In genomic region chr14:30681752-30682355, GRCh38 we compare ENCODE assay signal across 13 cellular contexts. TPM values are rescaled to one million over a fixed set of nuclear protein-coding genes. Genes with fewer than 3 reads are reported as not detected.
DNase-seq lines count a peak whose midpoint lies in the region; TF ChIP-seq lines count a peak whose summit lies in the region.
"Had no signal": no experiment of that assay in that cellular context is flagged by ENCODE, and none has a peak within 500 bp of the region (broad histone marks: within the 10 kb centered on the region; RNA-seq: fewer than 3 reads in every experiment).

No MANE protein-coding gene starts in this region.

- H3K27ac ChIP-seq in mammary epithelial cell (ENCODE audit: insufficient read depth, low read depth, low read length) (no peak overlapping the region), spleen (no peak overlapping the region)
- H3K27ac ChIP-seq: psoas muscle had no signal

- peaks cover 1% of the 10 kb centered on the region for H3K4me1 Mint-ChIP-seq in T-helper 2 cell treated with Interferon-gamma antibody and Interleukin-4, amounts not matched to agents 5 μg/mL and 100 μg/mL, for 36 hours (ENCODE audit: low read depth)

- peaks cover 21% of the 10 kb centered on the region for H3K36me3 Mint-ChIP-seq in T-helper 2 cell treated with Interferon-gamma antibody and Interleukin-4, amounts not matched to agents 5 μg/mL and 100 μg/mL, for 36 hours (ENCODE audit: low read depth)

- TF ChIP-seq CTCF in mammary epithelial cell (conservative IDR thresholded peaks at IDR 0.05 in 1 of 2, IDR thresholded peaks at IDR 0.05 in 1 of 2; ENCODE audit: extremely low read depth in 1 of 2, insufficient read depth in 1 of 2, low read depth in 1 of 2, low read length in 2 of 2) = peak; percentile 50 to 56
- peak in 2 of 11 experiments; percentile 27 to 28 for TF ChIP-seq CTCF in spleen (IDR thresholded peaks at IDR 0.05 in 8 of 11, conservative IDR thresholded peaks at IDR 0.05 in 3 of 11)

- H2AFZ ChIP-seq in mammary epithelial cell (ENCODE audit: low read depth, low read length) = no peak overlapping the region

- H3K9ac ChIP-seq in mammary epithelial cell (ENCODE audit: insufficient read depth, low read length) = no peak overlapping the region

- no peak for TF ChIP-seq POLR2A in spleen (IDR thresholded peaks at IDR 0.05)

- no peak overlapping the region for H3K4me2 ChIP-seq in mammary epithelial cell (ENCODE audit: insufficient read depth, low read depth, low read length)

- H3K27ac Mint-ChIP-seq in T-helper 2 cell treated with Interferon-gamma antibody and Interleukin-4, amounts not matched to agents 5 μg/mL and 100 μg/mL, for 36 hours = no peak overlapping the region

- peaks cover 11% of the 10 kb centered on the region for H3K36me3 ChIP-seq in mammary epithelial cell (ENCODE audit: insufficient read depth, low read length)
- peaks cover 3 to 74% (median 16%) of the 10 kb centered on the region in 6 donors for H3K36me3 ChIP-seq in spleen

- no peak overlapping the region for H3K4me3 Mint-ChIP-seq in T-helper 2 cell treated with Interferon-gamma antibody and Interleukin-4, amounts not matched to agents 5 μg/mL and 100 μg/mL, for 36 hours

- H3K4me1 ChIP-seq in mammary epithelial cell (ENCODE audit: insufficient read depth, low read length) (no peaks in the 10 kb centered on the region), spleen (no peaks in the 10 kb centered on the region)
- H3K4me1 ChIP-seq: psoas muscle had no signal

- no TSS peak for BruUV-seq in mammary epithelial cell (replicated peaks; lab: Mats Ljungman, UMichigan)

- no peak overlapping the region for H3K4me3 ChIP-seq in mammary epithelial cell (replicated peaks in 1 of 3; ENCODE audit: insufficient read depth in 1 of 3, low read depth in 2 of 3, low read length in 3 of 3)
- no peak overlapping the region for H3K4me3 ChIP-seq in spleen
- H3K4me3 ChIP-seq: psoas muscle had no signal

- 71% methylated on average over 2 of the region's 2 CpGs for WGBS in mammary epithelial cell (ENCODE audit: low coverage, missing lambda C conversion rate)
- WGBS in spleen, 5 donors = 84 to 94% (median 89%) methylated on average over 2 of the region's 2 CpGs

- H3K27me3 ChIP-seq in mammary epithelial cell (ENCODE audit: insufficient read depth, low read length) (no peaks in the 10 kb centered on the region), spleen (replicated peaks in 1 of 7) (no peaks in the 10 kb centered on the region)

- H3K9me3 ChIP-seq in mammary epithelial cell (replicated peaks; ENCODE audit: insufficient read depth, low read length) = no peaks in the 10 kb centered on the region
- H3K9me3 ChIP-seq in spleen = no peaks in the 10 kb centered on the region
- H3K9me3 ChIP-seq: psoas muscle had no signal

- intact Hi-C loops in mammary epithelial cell (cut with micrococcal nuclease) = no loop called here
- intact Hi-C loops in spleen (cut with DNase I; ENCODE audit: low total_unique reads) = no loop called here

- CTCF ChIA-PET in mammary epithelial cell (lab: Charles Lee; ENCODE audit: low non-redundant PET) = no interaction called here

- H3K9me3 Mint-ChIP-seq in T-helper 2 cell treated with Interferon-gamma antibody and Interleukin-4, amounts not matched to agents 5 μg/mL and 100 μg/mL, for 36 hours = no peaks in the 10 kb centered on the region

- H4K20me1 ChIP-seq in mammary epithelial cell (ENCODE audit: insufficient read depth, low read length) = no peaks in the 10 kb centered on the region

- no peaks in the 10 kb centered on the region for H3K27me3 Mint-ChIP-seq in T-helper 2 cell treated with Interferon-gamma antibody and Interleukin-4, amounts not matched to agents 5 μg/mL and 100 μg/mL, for 36 hours (ENCODE audit: low read depth)

- DNase-seq in DMS53 (lab: John Stamatoyannopoulos, UW) (peak; percentile 36), DMS53 treated with DMSO at 0.1 percent for 48 hours (lab: John Stamatoyannopoulos, UW; ENCODE audit: unreplicated experiment) (no peak), M059J (ENCODE audit: low read depth) (peak; percentile 3), mammary epithelial cell (no peak), non-pigmented ciliary epithelial cell (ENCODE audit: low read depth) (peak; percentile 3), spleen (no peak), OCI-M2 (lab: John Stamatoyannopoulos, UW; ENCODE audit: unreplicated experiment) (no peak)
- no peak for DNase-seq in T-helper 2 cell treated with Interferon-gamma antibody and Interleukin-4, amounts not matched to agents 5 μg/mL and 100 μg/mL, for 36 hours (ENCODE audit: low spot score)
- DNase-seq: activated naive CD4-positive, alpha-beta T cell treated with anti-CD3 and anti-CD28 coated beads, Interleukin-2, amount 50 U/mL, for 16 hours; head of caudate nucleus; NCI-H1105 treated with DMSO at 0.1 percent for 48 hours; psoas muscle; stimulated activated CD8-positive, alpha-beta memory T cell treated with anti-CD3 and anti-CD28 coated beads, Interleukin-4, amount 100 ng/mL, for 48 hours had no signal

- H3K79me2 ChIP-seq in mammary epithelial cell (ENCODE audit: insufficient read depth, low read length) = peaks cover 2% of the 10 kb centered on the region

- dilution Hi-C loops in mammary epithelial cell (cut with HindIII; ENCODE audit: low sequenced_read_pairs) = no loop called here

- in situ Hi-C loops in mammary epithelial cell (cut with MboI; ENCODE audit: low sequenced_read_pairs in 2 of 2) = no loop called here

RNA-seq across cellular contexts. Expression of gene SCFD1, which starts 59.7 kb away (rescaled TPM):
- total RNA-seq in M059J (2014; rRNA removed; shearing (Covaris generic)) = 70.3 and 74.2 TPM in 2 replicates
- total RNA-seq in mammary epithelial cell (10 to 100 TPM; 72.1 to 72.8 TPM), spleen (100 to 1,000 TPM in 1 of 7 donors, 10 to 100 TPM in 6; 57.9 to 105 (median 92.4) TPM)
- polyA plus RNA-seq in mammary epithelial cell (30.9 TPM), spleen (10 to 100 TPM; 45.7 to 62.5 (median 53.2) TPM)
- polyA minus RNA-seq in mammary epithelial cell = 55.6 TPM

Comparison
In these comparisons a context has a peak if more than half of its experiments do, and no peak if none do; other contexts are left out.
1. DNase-seq: peak in DMS53 (single experiment), M059J (single experiment) and non-pigmented ciliary epithelial cell (single experiment); none in DMS53 treated with DMSO at 0.1 percent for 48 hours (single experiment), mammary epithelial cell (single experiment), spleen (single experiment), OCI-M2 (single experiment) and T-helper 2 cell treated with Interferon-gamma antibody and Interleukin-4, amounts not matched to agents 5 μg/mL and 100 μg/mL, for 36 hours (single experiment).